ENCODE assay signal across 19 cellular contexts in genomic region chr9:127660886-127661285, GRCh38. TPM values are rescaled to one million over a fixed set of nuclear protein-coding genes. Genes with fewer than 3 reads are reported as not detected.
A peak's percentile ranks its signal among the peaks of the same experiment; 100 is the strongest.
DNase-seq lines count a peak whose midpoint lies in the region; ATAC-seq and TF ChIP-seq lines count a peak whose summit lies in the region.
"Had no signal": no experiment of that assay in that cellular context is flagged by ENCODE, and none has a peak within 500 bp of the region (broad histone marks: within the 10 kb centered on the region; RNA-seq: fewer than 3 reads in every experiment).

No MANE protein-coding gene starts in this region.

- DNase-seq in NCI-H1092 treated with DMSO at 0.1 percent for 48 hours (lab: John Stamatoyannopoulos, UW), result peak; percentile 66
- DNase-seq in NCI-H1092 (lab: John Stamatoyannopoulos, UW), result no peak
- no peak for DNase-seq in WERI-Rb-1
- DNase-seq in type B pancreatic cell (ENCODE audit: extremely low spot score, unreplicated experiment), result no peak
- no peak for DNase-seq in activated naive CD4-positive, alpha-beta T cell treated with anti-CD3 and anti-CD28 coated beads for 36 hours
- no peak for DNase-seq in T-cell
- DNase-seq: CD4-positive, alpha-beta memory T cell; DND-41; HCEC 1CT; MV-4-11; NCI-H2107; NCI-H345; NCI-H526 treated with DMSO at 0.1 percent for 48 hours; PC-9 had no signal

- H3K27me3 ChIP-seq in WERI-Rb-1 (ENCODE audit: insufficient read depth, low read depth, severe bottlenecking) (no peaks in the 10 kb centered on the region), mucosa of rectum (ENCODE audit: control insufficient read depth in 2 of 2, insufficient read depth in 2 of 2, low read length in 2 of 2) (no peaks in the 10 kb centered on the region)

- H3K9me3 Mint-ChIP-seq in type B pancreatic cell (no peaks in the 10 kb centered on the region), T-cell (no peaks in the 10 kb centered on the region)
- H3K9me3 Mint-ChIP-seq in activated naive CD4-positive, alpha-beta T cell treated with anti-CD3 and anti-CD28 coated beads for 36 hours, result no peaks in the 10 kb centered on the region
- H3K9me3 Mint-ChIP-seq: CD4-positive, alpha-beta memory T cell had no signal

- peak overlapping the region; percentile 73 for H3K4me3 Mint-ChIP-seq in type B pancreatic cell
- H3K4me3 Mint-ChIP-seq in activated naive CD4-positive, alpha-beta T cell treated with anti-CD3 and anti-CD28 coated beads for 36 hours, result no peak overlapping the region
- H3K4me3 Mint-ChIP-seq in T-cell, result no peak overlapping the region
- H3K4me3 Mint-ChIP-seq: CD4-positive, alpha-beta memory T cell had no signal

- H3K36me3 ChIP-seq in WERI-Rb-1 (peaks cover 51% of the 10 kb centered on the region), mucosa of rectum (ENCODE audit: control insufficient read depth in 2 of 2, insufficient read depth in 2 of 2, low read length in 2 of 2) (peaks cover 0 to 6% of the 10 kb centered on the region in 2 donors)

- H3K4me1 Mint-ChIP-seq in type B pancreatic cell (ENCODE audit: unreplicated experiment) (peaks cover 32% of the 10 kb centered on the region), T-cell (no peaks in the 10 kb centered on the region)
- no peaks in the 10 kb centered on the region for H3K4me1 Mint-ChIP-seq in activated naive CD4-positive, alpha-beta T cell treated with anti-CD3 and anti-CD28 coated beads for 36 hours (ENCODE audit: low read depth)
- H3K4me1 Mint-ChIP-seq: CD4-positive, alpha-beta memory T cell had no signal

- peaks cover 0 to 11% of the 10 kb centered on the region in 2 donors for H3K4me1 ChIP-seq in mucosa of rectum (ENCODE audit: control insufficient read depth in 2 of 2, insufficient read depth in 2 of 2, low read length in 2 of 2)

- POLR2A ChIA-PET in T-cell (lab: Charles Lee), result no interaction called here

- peaks cover 20% of the 10 kb centered on the region for H3K36me3 Mint-ChIP-seq in type B pancreatic cell
- no peaks in the 10 kb centered on the region for H3K36me3 Mint-ChIP-seq in activated naive CD4-positive, alpha-beta T cell treated with anti-CD3 and anti-CD28 coated beads for 36 hours (ENCODE audit: low read depth)
- peaks cover 25% of the 10 kb centered on the region for H3K36me3 Mint-ChIP-seq in T-cell

- H3K27ac ChIP-seq in WERI-Rb-1 (peak overlapping the region; percentile 95), mucosa of rectum (ENCODE audit: low read depth in 2 of 2, low read length in 2 of 2) (peak overlapping the region; percentile 46 to 60)
- H3K27ac ChIP-seq: 22Rv1, PC-9 had no signal

- H3K27ac Mint-ChIP-seq in type B pancreatic cell, result peak overlapping the region; percentile 86
- no peak overlapping the region for H3K27ac Mint-ChIP-seq in activated naive CD4-positive, alpha-beta T cell treated with anti-CD3 and anti-CD28 coated beads for 36 hours
- H3K27ac Mint-ChIP-seq in T-cell, result no peak overlapping the region
- H3K27ac Mint-ChIP-seq: CD4-positive, alpha-beta memory T cell had no signal

- intact Hi-C loops in activated naive CD4-positive, alpha-beta T cell treated with anti-CD3 and anti-CD28 coated beads for 36 hours (cut with micrococcal nuclease), result no loop called here

- H3K9me3 ChIP-seq in WERI-Rb-1 (ENCODE audit: severe bottlenecking), result no peaks in the 10 kb centered on the region
- no peaks in the 10 kb centered on the region for H3K9me3 ChIP-seq in mucosa of rectum (ENCODE audit: control insufficient read depth in 2 of 2, low read length in 2 of 2)

- H3K4me3 ChIP-seq in WERI-Rb-1 (ENCODE audit: low read depth, low read length) (peak overlapping the region; percentile 4; the same call in 1 of the 2 replicates), mucosa of rectum (ENCODE audit: low read length in 2 of 2) (no peak overlapping the region)
- H3K4me3 ChIP-seq: GM12878, K562, PC-9 had no signal

- ATAC-seq in T-cell (replicated peaks in 1 of 4), result no peak
- no peak for ATAC-seq in GM18511 (IDR thresholded peaks at IDR 0.05; ENCODE audit: unreplicated experiment)
- ATAC-seq: GM12878, K562 had no signal

- TF ChIP-seq CTCF in WERI-Rb-1 (IDR thresholded peaks at IDR 0.05; ENCODE audit: low read depth, low read length), result no peak
- TF ChIP-seq CTCF in type B pancreatic cell (conservative IDR thresholded peaks at IDR 0.05), result no peak

- no peaks in the 10 kb centered on the region for H3K27me3 Mint-ChIP-seq in type B pancreatic cell
- H3K27me3 Mint-ChIP-seq in activated naive CD4-positive, alpha-beta T cell treated with anti-CD3 and anti-CD28 coated beads for 36 hours (ENCODE audit: low read depth), result no peaks in the 10 kb centered on the region
- H3K27me3 Mint-ChIP-seq in T-cell, result no peaks in the 10 kb centered on the region
- H3K27me3 Mint-ChIP-seq: CD4-positive, alpha-beta memory T cell had no signal

- H3K9ac ChIP-seq in mucosa of rectum (ENCODE audit: low read depth in 1 of 2, low read length in 2 of 2), result no peak overlapping the region

- CTCF ChIA-PET in activated naive CD4-positive, alpha-beta T cell treated with anti-CD3 and anti-CD28 coated beads for 36 hours (lab: Charles Lee), result no interaction called here
- CTCF ChIA-PET in T-cell (lab: Charles Lee), result no interaction called here

RNA-seq across cellular contexts. Expression of gene CFAP157, which starts 45.9 kb away (rescaled TPM):
- total RNA-seq in type B pancreatic cell (ENCODE audit: low replicate concordance) (0.26 and 8.0 TPM in 2 replicates), T-cell (under 1 TPM in 3 of 5 donors, not detected in 2; 0.13 to 0.44 (median 0.40) TPM)
- total RNA-seq in activated naive CD4-positive, alpha-beta T cell treated with anti-CD3 and anti-CD28 coated beads for 36 hours, result under 1 TPM in 1 of 2 experiments, not detected in 1; 0.07 TPM
- total RNA-seq: GM12878, K562 had no signal

RNA-seq across cellular contexts. Expression of gene STXBP1, which starts 48.8 kb away (rescaled TPM):
- total RNA-seq in type B pancreatic cell (ENCODE audit: low replicate concordance) (43.1 and 48.8 TPM in 2 replicates), T-cell (10 to 100 TPM in 4 of 5 donors, 1 to 10 TPM in 1; 3.8 to 18.2 (median 17.3) TPM)
- 10 to 100 TPM; 17.4 to 17.8 TPM for total RNA-seq in activated naive CD4-positive, alpha-beta T cell treated with anti-CD3 and anti-CD28 coated beads for 36 hours

RNA-seq across cellular contexts. Expression of gene PTRH1, which starts 54.6 kb away (rescaled TPM):
- total RNA-seq in type B pancreatic cell (ENCODE audit: low replicate concordance) (12.0 and 13.9 TPM in 2 replicates), T-cell (10 to 100 TPM in 4 of 5 donors, 1 to 10 TPM in 1; 4.4 to 15.9 (median 12.9) TPM)
- 10 to 100 TPM; 23.3 to 24.1 TPM for total RNA-seq in activated naive CD4-positive, alpha-beta T cell treated with anti-CD3 and anti-CD28 coated beads for 36 hours

RNA-seq across cellular contexts. Expression of gene TTC16, which starts 55.0 kb away (rescaled TPM):
- total RNA-seq in type B pancreatic cell (ENCODE audit: low replicate concordance) (0.10 TPM in 1 of 2 replicates, not detected in the other), T-cell (10 to 100 TPM in 1 of 5 donors, 1 to 10 TPM in 4; 4.6 to 31.8 (median 6.2) TPM)
- under 1 TPM; 0.50 to 0.79 TPM for total RNA-seq in activated naive CD4-positive, alpha-beta T cell treated with anti-CD3 and anti-CD28 coated beads for 36 hours
- total RNA-seq: GM12878, K562 had no signal
